8 cellular contexts compared by ENCODE assay signal in genomic region chr19:18160792-18161690, GRCh38. TPM values are rescaled to one million over a fixed set of nuclear protein-coding genes. Genes with fewer than 3 reads are reported as not detected.
DNase-seq lines count a peak whose midpoint lies in the region; ATAC-seq, FAIRE-seq and TF ChIP-seq lines count a peak whose summit lies in the region.

No MANE protein-coding gene starts in this region.

- no peak for TF ChIP-seq EP300 in K562 (IDR thresholded peaks at IDR 0.05; ENCODE audit: low read length)

- no peaks in the 10 kb centered on the region for H3K27me3 Mint-ChIP-seq in CD8-positive, alpha-beta memory T cell

- peaks cover 11 to 32% of the 10 kb centered on the region in 2 experiments for H3K79me1 ChIP-seq in IMR-90 (ENCODE audit: low read depth in 1 of 2, low read length in 2 of 2)

- peaks cover 11% of the 10 kb centered on the region for H4K20me1 ChIP-seq in IMR-90 (ENCODE audit: insufficient read depth, low read length)
- peaks cover 16% of the 10 kb centered on the region for H4K20me1 ChIP-seq in K562 (replicated peaks; ENCODE audit: control insufficient read depth, insufficient read depth, low read length)

- POLR2A ChIA-PET in CD8-positive, alpha-beta memory T cell (lab: Charles Lee), result interaction anchor here (0.5 to 1.8 kb wide), 3 partner anchors 9 to 59 kb away, joined by 3 to 10 read pairs (median 3); no protein-coding TSS in a partner anchor
- POLR2A ChIA-PET in IMR-90 (lab: Charles Lee; ENCODE audit: unreplicated experiment) (no interaction called here), K562 (lab: Yijun Ruan, JAX) (interaction anchor here (0.7 to 0.8 kb wide), 3 partner anchors 68 to 225 kb away, joined by 3 read pairs; partner anchors contain the start of gene GDF15)

- H2AK9ac ChIP-seq in IMR-90 (replicated peaks; ENCODE audit: low read depth, low read length, poor library complexity), result peak overlapping the region; percentile 90

- no peak overlapping the region for H3K4ac ChIP-seq in IMR-90 (ENCODE audit: low read depth, low read length)

- H3K9me1 ChIP-seq in IMR-90 (ENCODE audit: insufficient read depth, low read length) (peaks cover 11% of the 10 kb centered on the region), K562 (ENCODE audit: control insufficient read depth, insufficient read depth, low read length) (peaks cover 3% of the 10 kb centered on the region)

- peaks cover 8 to 19% (median 9%) of the 10 kb centered on the region in 3 donors for H3K4me1 Mint-ChIP-seq in CD8-positive, alpha-beta memory T cell

- no peak for FAIRE-seq in K562 (lab: Jason Lieb, UNC)

- no peak overlapping the region for H3K23ac ChIP-seq in IMR-90 (ENCODE audit: low read depth, low read length)

- TF ChIP-seq CTCF in IMR-90 (conservative IDR thresholded peaks at IDR 0.05; ENCODE audit: low read depth, low read length), result peak; percentile 76
- TF ChIP-seq CTCF in K562 (IDR thresholded peaks at IDR 0.05 in 2 of 3, conservative IDR thresholded peaks at IDR 0.05 in 1 of 3; ENCODE audit: insufficient read depth in 2 of 3, low read depth in 1 of 3, low read length in 3 of 3), result peak; percentile 15 to 96 (median 88); a peak in 4 of 6 replicates

- DNase-seq in CD8-positive, alpha-beta memory T cell, result peak; percentile 77 to 84 (median 80)
- DNase-seq in IMR-90, result peak; percentile 28
- DNase-seq in T-helper 22 cell (ENCODE audit: low read depth), result peak; percentile 62
- peak; percentile 85 to 95 (median 95) for DNase-seq in K562 (ENCODE audit: extremely low read depth in 1 of 4, low spot score in 3 of 4)
- peak; percentile 82 for DNase-seq in stimulated activated CD4-positive, alpha-beta T cell treated with anti-CD3 and anti-CD28 coated beads, Interleukin-12 subunit alpha, Interleukin-12 subunit beta, amount 100 ng/mL, for 4 hours

- H3K4me3 Mint-ChIP-seq in CD8-positive, alpha-beta memory T cell, result peak overlapping the region; percentile 24 to 86 (median 57)

- ATAC-seq in GM19395 (IDR thresholded peaks at IDR 0.05; ENCODE audit: unreplicated experiment) (peak; percentile 50), IMR-90 (ENCODE audit: low read depth) (peak; percentile 94), K562 (peak; percentile 85), HG03571 (IDR thresholded peaks at IDR 0.05; ENCODE audit: unreplicated experiment) (no peak)

- 5% methylated on average over 25 of the region's 79 CpGs; no CpG with 5 or more reads in 1 of the 2 experiments for WGBS in IMR-90 (ENCODE audit: extremely low coverage in 2 of 2, insufficient read length in 1 of 2), 2 experiments
- WGBS in K562 (ENCODE audit: insufficient coverage, low coverage, missing lambda C conversion rate), result 4% methylated on average over 46 of the region's 79 CpGs

- BruUV-seq in IMR-90 (replicated peaks; lab: Mats Ljungman, UMichigan) (no TSS peak), K562 (replicated peaks; lab: Mats Ljungman, UMichigan) (no TSS peak)

- H2AFZ ChIP-seq in IMR-90 (replicated peaks; ENCODE audit: low read length, poor library complexity) (peak overlapping the region; percentile 87), K562 (ENCODE audit: low read depth, low read length) (peak overlapping the region; percentile 54)

- H2BK120ac ChIP-seq in IMR-90 (ENCODE audit: low read depth, low read length), result no peak overlapping the region

- no peak for TF ChIP-seq POLR2A in IMR-90 (IDR thresholded peaks at IDR 0.05; ENCODE audit: low read depth, low read length)
- peak; percentile 33 for TF ChIP-seq POLR2A in K562 (conservative IDR thresholded peaks at IDR 0.05)

- no peak overlapping the region for H3K4me3 ChIP-seq in CD8-positive, alpha-beta memory T cell (ENCODE audit: low read length)
- H3K4me3 ChIP-seq in IMR-90 (ENCODE audit: insufficient read depth, low read depth, low read length) (0 out of 2 replicates have a peak overlapping the region, but pooled peaks have one; percentile 13), K562 (peak overlapping the region; percentile 40), iPS-20b (ENCODE audit: low read length) (peak overlapping the region; percentile 18; the same call in 1 of the 2 replicates)

- H3K9me3 ChIP-seq in CD8-positive, alpha-beta memory T cell (ENCODE audit: low read length), result no peaks in the 10 kb centered on the region
- no peaks in the 10 kb centered on the region for H3K9me3 ChIP-seq in IMR-90 (ENCODE audit: control insufficient read depth, insufficient read depth, low read length)
- no peaks in the 10 kb centered on the region for H3K9me3 ChIP-seq in K562 (replicated peaks; ENCODE audit: control insufficient read depth, insufficient read depth, low read depth, low read length)
- H3K9me3 ChIP-seq in iPS-20b (ENCODE audit: insufficient read depth, low read depth, low read length), result no peaks in the 10 kb centered on the region

- H3K14ac ChIP-seq in IMR-90 (replicated peaks; ENCODE audit: low read depth, low read length), result no peak overlapping the region

- no peak overlapping the region; the same call in 1 of the 2 replicates for H3K18ac ChIP-seq in IMR-90 (ENCODE audit: low read depth, low read length)

- peak overlapping the region; percentile 35; the same call in 1 of the 2 replicates for H2AK5ac ChIP-seq in IMR-90 (ENCODE audit: low read depth, low read length)

- in situ Hi-C loops in IMR-90 (cut with MboI; ENCODE audit: low sequenced_read_pairs), result no loop called here
- in situ Hi-C loops in K562 (cut with MboI), result loop anchor here (10.0 kb wide), 1 partner anchor 156 kb away; the partner anchor contains the start of gene ARRDC2

- no peak overlapping the region; the same call in 1 of the 2 replicates for H3K9ac ChIP-seq in IMR-90 (ENCODE audit: low read depth, low read length)
- peak overlapping the region; percentile 77 to 94 for H3K9ac ChIP-seq in K562 (ENCODE audit: insufficient read depth in 1 of 2, low read depth in 2 of 2, low read length in 2 of 2)
- H3K9ac ChIP-seq in iPS-20b (ENCODE audit: low read depth, low read length), result no peak overlapping the region

- no peak overlapping the region for H2BK20ac ChIP-seq in IMR-90 (ENCODE audit: low read depth, low read length)

- H4K8ac ChIP-seq in IMR-90 (ENCODE audit: low read depth in 2 of 2, low read length in 2 of 2), result peak overlapping the region in 1 of 2 experiments; percentile 83; a peak in 1 of 4 replicates

- TF ChIP-seq RAD21 in IMR-90 (IDR thresholded peaks at IDR 0.05; ENCODE audit: low read length) (no peak; the same call in 1 of the 2 replicates), K562 (CRISPR knock-in tag; conservative IDR thresholded peaks at IDR 0.05 in 1 of 2, IDR thresholded peaks at IDR 0.05 in 1 of 2) (peak in 1 of 2 experiments; percentile 65; a peak in 2 of 4 replicates)

- 0 out of 2 replicates have a peak overlapping the region, but pooled peaks have one; percentile 6 for H3K56ac ChIP-seq in IMR-90 (ENCODE audit: extremely low read depth, insufficient read depth, low read length)

- no peak overlapping the region for H4K91ac ChIP-seq in IMR-90 (ENCODE audit: insufficient read depth, low read depth, low read length)

- H3K36me3 Mint-ChIP-seq in CD8-positive, alpha-beta memory T cell, result peaks cover 6 to 27% (median 6%) of the 10 kb centered on the region in 3 donors

- H3K4me1 ChIP-seq in CD8-positive, alpha-beta memory T cell (ENCODE audit: insufficient read depth, low read length), result peaks cover 13% of the 10 kb centered on the region
- H3K4me1 ChIP-seq in IMR-90 (ENCODE audit: control insufficient read depth, insufficient read depth, low read length) (peaks cover 15% of the 10 kb centered on the region), K562 (replicated peaks in 1 of 2; ENCODE audit: control insufficient read depth in 2 of 2, insufficient read depth in 2 of 2, low read length in 2 of 2) (peaks cover 32 to 51% of the 10 kb centered on the region in 2 experiments), iPS-20b (ENCODE audit: insufficient read depth, low read length) (no peaks in the 10 kb centered on the region)

- intact Hi-C loops in IMR-90 (cut with micrococcal nuclease), result no loop called here
- intact Hi-C loops in K562 (cut with micrococcal nuclease), result loop anchor here (10.0 kb wide), 1 partner anchor 156 kb away; the partner anchor contains the start of gene ARRDC2

- H3K9me3 Mint-ChIP-seq in CD8-positive, alpha-beta memory T cell, result no peaks in the 10 kb centered on the region

- H2BK5ac ChIP-seq in IMR-90 (ENCODE audit: low read depth, low read length, poor library complexity, severe bottlenecking), result no peak overlapping the region

- no peak overlapping the region for H4K5ac ChIP-seq in IMR-90 (ENCODE audit: low read depth, low read length)

- no peak overlapping the region for H2BK15ac ChIP-seq in IMR-90 (ENCODE audit: low read depth, low read length)

- dilution Hi-C loops in IMR-90 (cut with HindIII; ENCODE audit: low sequenced_read_pairs, unreplicated experiment), result no loop called here

- H3K36me3 ChIP-seq in CD8-positive, alpha-beta memory T cell (ENCODE audit: insufficient read depth, low read length), result peaks cover 12% of the 10 kb centered on the region
- H3K36me3 ChIP-seq in IMR-90 (ENCODE audit: control insufficient read depth, insufficient read depth, low read length) (peaks cover 38% of the 10 kb centered on the region), K562 (ENCODE audit: control insufficient read depth, insufficient read depth, low read length) (peaks cover 70% of the 10 kb centered on the region; the same call in 2 of the 3 replicates), iPS-20b (ENCODE audit: insufficient read depth, low read depth, low read length) (peaks cover 41% of the 10 kb centered on the region)

- H3K4me2 ChIP-seq in IMR-90 (ENCODE audit: low read depth, low read length), result peak overlapping the region; percentile 67
- peak overlapping the region; percentile 81 for H3K4me2 ChIP-seq in K562 (ENCODE audit: insufficient read depth, low read length)

- H3K27me3 ChIP-seq in CD8-positive, alpha-beta memory T cell (ENCODE audit: insufficient read depth, low read length, poor library complexity, severe bottlenecking), result no peaks in the 10 kb centered on the region
- H3K27me3 ChIP-seq in IMR-90 (ENCODE audit: control insufficient read depth, insufficient read depth, low read length), result no peaks in the 10 kb centered on the region
- no peaks in the 10 kb centered on the region for H3K27me3 ChIP-seq in K562 (ENCODE audit: control insufficient read depth in 2 of 2, insufficient read depth in 2 of 2, low read length in 2 of 2)
- H3K27me3 ChIP-seq in iPS-20b (ENCODE audit: insufficient read depth, low read length), result no peaks in the 10 kb centered on the region

- CTCF ChIA-PET in CD8-positive, alpha-beta memory T cell (lab: Charles Lee), result interaction anchor here (0.7 to 3.1 kb wide), 21 partner anchors 9 to 162 kb away, joined by 3 to 28 read pairs (median 3); partner anchors contain the start of genes IFI30, LSM4 and PIK3R2
- CTCF ChIA-PET in IMR-90 (lab: Yijun Ruan, JAX), result interaction anchor here (1.1 kb wide), 1 partner anchor 92 kb away, joined by 3 read pairs; no protein-coding TSS in a partner anchor
- CTCF ChIA-PET in K562 (lab: Yijun Ruan, JAX; ENCODE audit: low intra/inter-chr PET ratio), result interaction anchor here (0.6 to 2.3 kb wide), 5 partner anchors 9 to 97 kb away, joined by 3 to 12 read pairs (median 3); no protein-coding TSS in a partner anchor

- peak overlapping the region in 5 of 8 donors; percentile 6 to 88 (median 23) for H3K27ac Mint-ChIP-seq in CD8-positive, alpha-beta memory T cell

- H3K27ac ChIP-seq in CD8-positive, alpha-beta memory T cell (ENCODE audit: low read depth, low read length), result peak overlapping the region; percentile 61
- no peak overlapping the region; the same call in 1 of the 2 replicates for H3K27ac ChIP-seq in IMR-90 (ENCODE audit: insufficient read depth, low read length)
- H3K27ac ChIP-seq in K562 (ENCODE audit: extremely low read depth, low read depth, low read length), result peak overlapping the region; percentile 84
- no peak overlapping the region for H3K27ac ChIP-seq in iPS-20b (ENCODE audit: low read length)

- H3K79me2 ChIP-seq in K562 (ENCODE audit: control insufficient read depth, insufficient read depth, low read length), result peaks cover 39% of the 10 kb centered on the region

RNA-seq across cellular contexts. Expression of gene PIK3R2, which starts 8.1 kb away (rescaled TPM):
- 10 to 100 TPM; 17.7 to 17.9 TPM for total RNA-seq in CD8-positive, alpha-beta memory T cell
- polyA plus RNA-seq in CD8-positive, alpha-beta memory T cell, result 5.7 TPM
- total RNA-seq in IMR-90 (2012; rRNA removed), result 8.9 and 12.2 TPM in 2 replicates
- polyA plus RNA-seq in IMR-90 (2012; rRNA removed), result 25.1 and 27.7 TPM in 2 replicates
- polyA plus RNA-seq in IMR-90 (2012; cell fraction: cytosol; rRNA removed), result 2.4 and 27.9 TPM in 2 replicates
- 33.3 and 53.0 TPM in 2 replicates for polyA plus RNA-seq in IMR-90 (2012; cell fraction: nucleus; rRNA removed; ENCODE audit: low replicate concordance)
- total RNA-seq in K562 (2011; cell fraction: chromatin; rRNA removed; ENCODE audit: low replicate concordance), result 17.4 and 45.8 TPM in 2 replicates
- total RNA-seq in K562 (2011; cell fraction: nucleolus; rRNA removed), result 15.9 and 22.2 TPM in 2 replicates
- 10.8 and 13.3 TPM in 2 replicates for total RNA-seq in K562 (2011; cell fraction: nucleoplasm; rRNA removed)
- 10.8 and 15.3 TPM in 2 replicates for total RNA-seq in K562 (2014; rRNA removed)
- 3.3 and 4.7 TPM in 2 replicates for total RNA-seq in K562 (2014; rRNA removed; fragmentation: Illumina TruSeq; extraction: Trizol)
- total RNA-seq in K562 (2015; rRNA removed; fragmentation: Illumina TruSeq; extraction: Trizol), result 6.6 and 6.8 TPM in 2 replicates
- total RNA-seq in K562 (2021), result 37.9 and 41.2 TPM in 2 replicates
- 5.3 and 7.8 TPM in 2 replicates for polyA plus RNA-seq in K562 (2011; rRNA removed)
- 5.8 and 9.6 TPM in 2 replicates for polyA plus RNA-seq in K562 (2011; cell fraction: cytosol; rRNA removed)
- polyA plus RNA-seq in K562 (2011; cell fraction: nucleus; rRNA removed), result 15.7 and 21.7 TPM in 2 replicates
- 16.2 and 18.1 TPM in 2 replicates for polyA plus RNA-seq in K562 (2012)
- polyA plus RNA-seq in K562 (2014; fragmentation: Illumina TruSeq; extraction: Trizol), result 1.5 and 1.6 TPM in 2 replicates
- polyA plus RNA-seq in K562 (2014; fragmentation: Nextera tagmentation; extraction: Ambion mirVana), result under 1 TPM; 0.39 to 0.65 TPM
- 6.1 and 14.0 TPM in 2 replicates for polyA plus RNA-seq in K562 (2014; rRNA removed)
- polyA minus RNA-seq in K562 (2011; rRNA and poly(A)+ RNA removed), result 4.9 and 5.2 TPM in 2 replicates
- 19.0 and 26.3 TPM in 2 replicates for polyA minus RNA-seq in K562 (2011; cell fraction: cytosol; rRNA and poly(A)+ RNA removed)
- polyA minus RNA-seq in K562 (2011; cell fraction: nucleus; rRNA and poly(A)+ RNA removed), result 5.9 and 12.0 TPM in 2 replicates

RNA-seq across cellular contexts. Expression of gene IFI30, which starts 12.6 kb away (rescaled TPM):
- total RNA-seq in CD8-positive, alpha-beta memory T cell, result 10 to 100 TPM; 33.3 to 34.5 TPM
- polyA plus RNA-seq in CD8-positive, alpha-beta memory T cell, result 10.9 TPM
- total RNA-seq in IMR-90 (2012; rRNA removed), result 1.1 and 2.3 TPM in 2 replicates
- 2.3 and 4.0 TPM in 2 replicates for polyA plus RNA-seq in IMR-90 (2012; rRNA removed)
- 3.1 TPM in 1 of 2 replicates, not detected in the other for polyA plus RNA-seq in IMR-90 (2012; cell fraction: cytosol; rRNA removed)
- polyA plus RNA-seq in IMR-90 (2012; cell fraction: nucleus; rRNA removed; ENCODE audit: low replicate concordance), result 1.6 and 2.1 TPM in 2 replicates
- total RNA-seq in K562 (2011; cell fraction: chromatin; rRNA removed; ENCODE audit: low replicate concordance), result 38.5 and 88.6 TPM in 2 replicates
- total RNA-seq in K562 (2011; cell fraction: nucleolus; rRNA removed), result 187 and 195 TPM in 2 replicates
- total RNA-seq in K562 (2011; cell fraction: nucleoplasm; rRNA removed), result 104 and 132 TPM in 2 replicates
- 109 and 168 TPM in 2 replicates for total RNA-seq in K562 (2014; rRNA removed)
- 56.6 and 63.7 TPM in 2 replicates for total RNA-seq in K562 (2014; rRNA removed; fragmentation: Illumina TruSeq; extraction: Trizol)
- 74.3 and 78.9 TPM in 2 replicates for total RNA-seq in K562 (2015; rRNA removed; fragmentation: Illumina TruSeq; extraction: Trizol)
- 103 and 119 TPM in 2 replicates for total RNA-seq in K562 (2021)
- 68.3 and 111 TPM in 2 replicates for polyA plus RNA-seq in K562 (2011; rRNA removed)
- 119 and 287 TPM in 2 replicates for polyA plus RNA-seq in K562 (2011; cell fraction: cytosol; rRNA removed)
- 39.3 and 70.8 TPM in 2 replicates for polyA plus RNA-seq in K562 (2011; cell fraction: nucleus; rRNA removed)
- 58.1 and 113 TPM in 2 replicates for polyA plus RNA-seq in K562 (2012)
- 108 and 148 TPM in 2 replicates for polyA plus RNA-seq in K562 (2014; fragmentation: Illumina TruSeq; extraction: Trizol)
- 100 to 1,000 TPM; 343 to 430 TPM for polyA plus RNA-seq in K562 (2014; fragmentation: Nextera tagmentation; extraction: Ambion mirVana)
- 129 and 166 TPM in 2 replicates for polyA plus RNA-seq in K562 (2014; rRNA removed)
- 52.6 and 94.8 TPM in 2 replicates for polyA minus RNA-seq in K562 (2011; rRNA and poly(A)+ RNA removed)
- 53.2 and 63.4 TPM in 2 replicates for polyA minus RNA-seq in K562 (2011; cell fraction: cytosol; rRNA and poly(A)+ RNA removed)
- polyA minus RNA-seq in K562 (2011; cell fraction: nucleus; rRNA and poly(A)+ RNA removed), result 10.0 and 11.3 TPM in 2 replicates

RNA-seq across cellular contexts. Expression of gene MPV17L2, which starts 32.0 kb away (rescaled TPM):
- 10 to 100 TPM; 24.2 to 24.6 TPM for total RNA-seq in CD8-positive, alpha-beta memory T cell
- polyA plus RNA-seq in CD8-positive, alpha-beta memory T cell, result 12.6 TPM
- total RNA-seq in IMR-90 (2012; rRNA removed), result 7.2 TPM in 2 replicates
- polyA plus RNA-seq in IMR-90 (2012; rRNA removed), result 19.5 and 22.5 TPM in 2 replicates
- polyA plus RNA-seq in IMR-90 (2012; cell fraction: cytosol; rRNA removed), result 17.4 and 27.3 TPM in 2 replicates
- polyA plus RNA-seq in IMR-90 (2012; cell fraction: nucleus; rRNA removed; ENCODE audit: low replicate concordance), result 3.9 and 10.3 TPM in 2 replicates
- 8.8 and 30.9 TPM in 2 replicates for total RNA-seq in K562 (2011; cell fraction: chromatin; rRNA removed; ENCODE audit: low replicate concordance)
- 42.9 and 46.5 TPM in 2 replicates for total RNA-seq in K562 (2011; cell fraction: nucleolus; rRNA removed)
- 23.2 and 24.7 TPM in 2 replicates for total RNA-seq in K562 (2011; cell fraction: nucleoplasm; rRNA removed)
- total RNA-seq in K562 (2014; rRNA removed), result 37.8 and 54.6 TPM in 2 replicates
- 11.7 and 21.1 TPM in 2 replicates for total RNA-seq in K562 (2014; rRNA removed; fragmentation: Illumina TruSeq; extraction: Trizol)
- 27.8 and 28.5 TPM in 2 replicates for total RNA-seq in K562 (2015; rRNA removed; fragmentation: Illumina TruSeq; extraction: Trizol)
- total RNA-seq in K562 (2021), result 31.7 and 33.8 TPM in 2 replicates
- polyA plus RNA-seq in K562 (2011; rRNA removed), result 28.4 and 49.3 TPM in 2 replicates
- polyA plus RNA-seq in K562 (2011; cell fraction: cytosol; rRNA removed), result 61.2 and 112 TPM in 2 replicates
- polyA plus RNA-seq in K562 (2011; cell fraction: nucleus; rRNA removed), result 20.0 and 27.3 TPM in 2 replicates
- 30.6 and 34.2 TPM in 2 replicates for polyA plus RNA-seq in K562 (2012)
- 60.2 and 60.9 TPM in 2 replicates for polyA plus RNA-seq in K562 (2014; fragmentation: Illumina TruSeq; extraction: Trizol)
- 10 to 100 TPM; 10.6 to 11.0 TPM for polyA plus RNA-seq in K562 (2014; fragmentation: Nextera tagmentation; extraction: Ambion mirVana)
- 60.0 and 67.1 TPM in 2 replicates for polyA plus RNA-seq in K562 (2014; rRNA removed)
- polyA minus RNA-seq in K562 (2011; rRNA and poly(A)+ RNA removed), result 14.7 and 21.0 TPM in 2 replicates
- polyA minus RNA-seq in K562 (2011; cell fraction: cytosol; rRNA and poly(A)+ RNA removed), result 13.2 and 21.0 TPM in 2 replicates
- polyA minus RNA-seq in K562 (2011; cell fraction: nucleus; rRNA and poly(A)+ RNA removed), result 10.2 and 11.6 TPM in 2 replicates

RNA-seq across cellular contexts. Expression of gene RAB3A, which starts 42.8 kb away (rescaled TPM):
- 1 to 10 TPM; 2.9 to 3.8 TPM for total RNA-seq in CD8-positive, alpha-beta memory T cell
- polyA plus RNA-seq in CD8-positive, alpha-beta memory T cell, result 0.59 TPM
- total RNA-seq in IMR-90 (2012; rRNA removed) (2.8 and 3.0 TPM in 2 replicates), K562 (2014; rRNA removed) (0.86 and 2.5 TPM in 2 replicates), K562 (2014; rRNA removed; fragmentation: Illumina TruSeq; extraction: Trizol) (0.26 and 0.69 TPM in 2 replicates), K562 (2015; rRNA removed; fragmentation: Illumina TruSeq; extraction: Trizol) (1.6 and 1.7 TPM in 2 replicates), K562 (2021) (3.7 and 5.1 TPM in 2 replicates)
- polyA plus RNA-seq in IMR-90 (2012; rRNA removed) (13.4 and 13.6 TPM in 2 replicates), K562 (2011; rRNA removed) (0.84 and 2.9 TPM in 2 replicates), K562 (2014; fragmentation: Illumina TruSeq; extraction: Trizol) (1.9 and 2.8 TPM in 2 replicates), K562 (2014; fragmentation: Nextera tagmentation; extraction: Ambion mirVana) (under 1 TPM in 1 of 2 experiments, not detected in 1; 0.17 TPM), K562 (2014; rRNA removed) (0.94 and 1.00 TPM in 2 replicates)
- polyA plus RNA-seq in IMR-90 (2012; cell fraction: cytosol; rRNA removed), result 8.6 and 29.3 TPM in 2 replicates
- 35.0 and 55.7 TPM in 2 replicates for polyA plus RNA-seq in IMR-90 (2012; cell fraction: nucleus; rRNA removed; ENCODE audit: low replicate concordance)
- total RNA-seq in K562 (2011; cell fraction: chromatin; rRNA removed; ENCODE audit: low replicate concordance), result 10.4 and 16.2 TPM in 2 replicates
- 8.7 and 9.3 TPM in 2 replicates for total RNA-seq in K562 (2011; cell fraction: nucleolus; rRNA removed)
- 7.6 and 8.3 TPM in 2 replicates for total RNA-seq in K562 (2011; cell fraction: nucleoplasm; rRNA removed)
- 1.7 and 3.2 TPM in 2 replicates for polyA plus RNA-seq in K562 (2011; cell fraction: cytosol; rRNA removed)
- 4.7 and 6.5 TPM in 2 replicates for polyA plus RNA-seq in K562 (2011; cell fraction: nucleus; rRNA removed)
- polyA plus RNA-seq in K562 (2012), result 1.5 and 2.0 TPM in 2 replicates
- polyA minus RNA-seq in K562 (2011; rRNA and poly(A)+ RNA removed), result 6.4 and 9.5 TPM in 2 replicates
- polyA minus RNA-seq in K562 (2011; cell fraction: cytosol; rRNA and poly(A)+ RNA removed), result 5.4 and 7.2 TPM in 2 replicates
- polyA minus RNA-seq in K562 (2011; cell fraction: nucleus; rRNA and poly(A)+ RNA removed), result 3.9 and 8.4 TPM in 2 replicates

Comparison
In these comparisons a context has a peak if more than half of its experiments do, and no peak if none do; other contexts are left out.
1. DNase-seq: peak in every context shown above with its lines; median percentile 95 in K562; 82 in stimulated activated CD4-positive, alpha-beta T cell treated with anti-CD3 and anti-CD28 coated beads, Interleukin-12 subunit alpha, Interleukin-12 subunit beta, amount 100 ng/mL, for 4 hours; 80 in CD8-positive, alpha-beta memory T cell; 62 in T-helper 22 cell; 28 in IMR-90.
2. H3K27ac ChIP-seq: peak in CD8-positive, alpha-beta memory T cell (single experiment) and K562 (single experiment); none in IMR-90 (single experiment) and iPS-20b (single experiment).
3. H3K9ac ChIP-seq: peak in K562 (2 of 2); none in IMR-90 (single experiment) and iPS-20b (single experiment).
4. RNA of gene IFI30, which starts 12.6 kb away (total RNA-seq): 38.5 to 195 TPM in K562 and 33.3 to 34.5 TPM in CD8-positive, alpha-beta memory T cell; 1.1 to 2.3 TPM in IMR-90; every median in the first group is over 10 times any median in the second.